In the genomic region with DNA sequence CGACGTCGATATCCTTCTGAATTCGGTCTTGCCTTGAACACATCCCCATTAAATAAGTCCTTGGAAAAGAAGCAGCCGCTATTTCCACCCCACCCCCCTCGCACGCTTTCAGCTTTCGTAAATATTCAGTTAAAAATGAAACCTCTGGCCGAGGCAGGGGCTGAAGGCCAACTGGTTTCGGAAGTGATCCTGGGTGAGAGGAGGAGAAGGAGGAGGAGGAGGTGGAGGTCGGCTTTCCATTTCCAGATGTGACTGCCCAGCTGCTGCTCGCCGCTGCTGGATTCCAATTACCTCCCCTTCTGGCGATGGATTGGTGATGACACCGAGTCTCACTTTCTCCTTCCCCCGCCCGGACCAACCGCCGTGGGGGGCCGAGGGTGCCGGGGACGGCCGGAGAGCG, we compare ENCODE assay signal across 8 cellular contexts.
DNase-seq lines count a peak whose midpoint lies in the region; ATAC-seq and TF ChIP-seq lines count a peak whose summit lies in the region.
"Not testable (repeated sequence)": the region's sequence is repeated elsewhere in the genome, so short reads cannot be mapped to it uniquely, and the experiment has no call there.

No MANE protein-coding gene starts in this region.

- H3K4me1 Mint-ChIP-seq in CD4-positive, alpha-beta memory T cell; activated naive CD4-positive, alpha-beta T cell treated with anti-CD3 and anti-CD28 coated beads for 36 hours (ENCODE audit: low read depth); effector memory CD8-positive, alpha-beta T cell (ENCODE audit: low read depth in 2 of 2); stimulated activated naive CD8-positive, alpha-beta T cell treated with anti-CD3 and anti-CD28 coated beads, Interleukin-15, amount 100 ng/mL, for 72 hours: not testable (repeated sequence)

- H3K9me3 Mint-ChIP-seq in CD4-positive, alpha-beta memory T cell; activated naive CD4-positive, alpha-beta T cell treated with anti-CD3 and anti-CD28 coated beads for 36 hours; effector memory CD8-positive, alpha-beta T cell; stimulated activated naive CD8-positive, alpha-beta T cell treated with anti-CD3 and anti-CD28 coated beads, Interleukin-15, amount 100 ng/mL, for 72 hours: not testable (repeated sequence)

- ATAC-seq in IMR-90 (ENCODE audit: low read depth), result peak; percentile 35
- peak; percentile 26 for ATAC-seq in effector memory CD8-positive, alpha-beta T cell (replicated peaks)
- ATAC-seq in stimulated activated naive CD8-positive, alpha-beta T cell treated with anti-CD3 and anti-CD28 coated beads, Interleukin-15, amount 100 ng/mL, for 72 hours, result not testable (repeated sequence)

- H3K36me3 Mint-ChIP-seq in CD4-positive, alpha-beta memory T cell; activated naive CD4-positive, alpha-beta T cell treated with anti-CD3 and anti-CD28 coated beads for 36 hours (ENCODE audit: low read depth): not testable (repeated sequence)
- peaks cover 13% of the 10 kb centered on the region for H3K36me3 Mint-ChIP-seq in effector memory CD8-positive, alpha-beta T cell (ENCODE audit: insufficient read depth)

- no CpG with 5 or more reads among the region's 24 CpGs for WGBS in IMR-90 (ENCODE audit: extremely low coverage in 2 of 2, insufficient read length in 1 of 2), 2 experiments

- not testable (repeated sequence) for H3K79me2 ChIP-seq in neural cell (replicated peaks; ENCODE audit: insufficient read depth, low read length)

- POLR2A ChIA-PET in CD4-positive, alpha-beta memory T cell (lab: Charles Lee; ENCODE audit: partially characterized antibody); IMR-90 (lab: Charles Lee; ENCODE audit: unreplicated experiment): not testable (repeated sequence)

- not testable (repeated sequence) for H3K4ac ChIP-seq in IMR-90 (ENCODE audit: low read depth, low read length)

- H3K79me1 ChIP-seq in IMR-90 (ENCODE audit: low read depth in 1 of 2, low read length in 2 of 2), result not testable (repeated sequence)

- H3K9me3 ChIP-seq in CD4-positive, alpha-beta memory T cell (ENCODE audit: control insufficient read depth in 1 of 2, low read length in 2 of 2); IMR-90 (ENCODE audit: control insufficient read depth, insufficient read depth, low read length); iPS-20b (ENCODE audit: insufficient read depth, low read depth, low read length); neural cell (ENCODE audit: low read length): not testable (repeated sequence)

- not testable (repeated sequence) for H3K9me2 ChIP-seq in neural cell (ENCODE audit: insufficient read depth, low read length)

- peak overlapping the region in 1 of 2 donors; percentile 43 for H3K4me3 ChIP-seq in CD4-positive, alpha-beta memory T cell (ENCODE audit: low read length in 2 of 2)
- H3K4me3 ChIP-seq in IMR-90 (ENCODE audit: insufficient read depth, low read depth, low read length) (peak overlapping the region; percentile 45), iPS-20b (ENCODE audit: low read length) (peak overlapping the region; percentile 65; the same call in 1 of the 2 replicates), neural cell (ENCODE audit: low read length) (peak overlapping the region; percentile 48)

- H2BK5ac ChIP-seq in IMR-90 (ENCODE audit: low read depth, low read length, poor library complexity, severe bottlenecking), result not testable (repeated sequence)

- H4K8ac ChIP-seq in IMR-90 (ENCODE audit: low read depth in 2 of 2, low read length in 2 of 2), result not testable (repeated sequence)

- H3K27me3 ChIP-seq in CD4-positive, alpha-beta memory T cell (ENCODE audit: insufficient read depth, low read length); IMR-90 (ENCODE audit: control insufficient read depth, insufficient read depth, low read length); iPS-20b (ENCODE audit: insufficient read depth, low read length); neural cell (ENCODE audit: insufficient read depth, low read depth, low read length): not testable (repeated sequence)

- TF ChIP-seq RAD21 in IMR-90 (IDR thresholded peaks at IDR 0.05; ENCODE audit: low read length); neural cell (conservative IDR thresholded peaks at IDR 0.05): not testable (repeated sequence)

- not testable (repeated sequence) for H3K18ac ChIP-seq in IMR-90 (ENCODE audit: low read depth, low read length)

- DNase-seq in CD4-positive, alpha-beta memory T cell, result peak in 3 of 5 donors; percentile 16 to 37 (median 32)
- DNase-seq in IMR-90 (peak; percentile 7), SW480 (ENCODE audit: low spot score) (peak; percentile 44)
- DNase-seq in activated naive CD4-positive, alpha-beta T cell treated with anti-CD3 and anti-CD28 coated beads for 36 hours, result peak; percentile 3
- peak in 2 of 3 experiments; percentile 3 to 4 for DNase-seq in effector memory CD8-positive, alpha-beta T cell
- DNase-seq in stimulated activated naive CD8-positive, alpha-beta T cell treated with anti-CD3 and anti-CD28 coated beads, Interleukin-15, amount 100 ng/mL, for 72 hours, result peak; percentile 9 to 25

- not testable (repeated sequence) for H3K27me3 Mint-ChIP-seq in CD4-positive, alpha-beta memory T cell; activated naive CD4-positive, alpha-beta T cell treated with anti-CD3 and anti-CD28 coated beads for 36 hours (ENCODE audit: low read depth); effector memory CD8-positive, alpha-beta T cell; stimulated activated naive CD8-positive, alpha-beta T cell treated with anti-CD3 and anti-CD28 coated beads, Interleukin-15, amount 100 ng/mL, for 72 hours

- peak overlapping the region; percentile 59; the same call in 1 of the 2 replicates for H3K23ac ChIP-seq in IMR-90 (ENCODE audit: low read depth, low read length)

- not testable (repeated sequence) for H4K20me1 ChIP-seq in IMR-90 (ENCODE audit: insufficient read depth, low read length); neural cell (ENCODE audit: insufficient read depth)

- not testable (repeated sequence) for H4K91ac ChIP-seq in IMR-90 (ENCODE audit: insufficient read depth, low read depth, low read length)

- H3K9ac ChIP-seq in IMR-90 (ENCODE audit: low read depth, low read length), result peak overlapping the region; percentile 57
- H3K9ac ChIP-seq in iPS-20b (ENCODE audit: low read depth, low read length); neural cell (ENCODE audit: low read length): not testable (repeated sequence)

- peak overlapping the region; percentile 68 to 98 (median 96) for H3K27ac Mint-ChIP-seq in CD4-positive, alpha-beta memory T cell
- peak overlapping the region; percentile 86 for H3K27ac Mint-ChIP-seq in activated naive CD4-positive, alpha-beta T cell treated with anti-CD3 and anti-CD28 coated beads for 36 hours
- H3K27ac Mint-ChIP-seq in effector memory CD8-positive, alpha-beta T cell, result peak overlapping the region; percentile 77 to 96
- peak overlapping the region; percentile 72 to 96 for H3K27ac Mint-ChIP-seq in stimulated activated naive CD8-positive, alpha-beta T cell treated with anti-CD3 and anti-CD28 coated beads, Interleukin-15, amount 100 ng/mL, for 72 hours

- H3K56ac ChIP-seq in IMR-90 (ENCODE audit: extremely low read depth, insufficient read depth, low read length), result not testable (repeated sequence)

- TF ChIP-seq CTCF in IMR-90 (conservative IDR thresholded peaks at IDR 0.05; ENCODE audit: low read depth, low read length); neural cell (IDR thresholded peaks at IDR 0.05; ENCODE audit: poor library complexity, severe bottlenecking): not testable (repeated sequence)

- H2BK15ac ChIP-seq in IMR-90 (ENCODE audit: low read depth, low read length), result not testable (repeated sequence)

- not testable (repeated sequence) for H2AK9ac ChIP-seq in IMR-90 (replicated peaks; ENCODE audit: low read depth, low read length, poor library complexity)

- H3K27ac ChIP-seq in CD4-positive, alpha-beta memory T cell (ENCODE audit: low read depth, low read length), result peak overlapping the region; percentile 74
- H3K27ac ChIP-seq in IMR-90 (ENCODE audit: insufficient read depth, low read length), result peak overlapping the region; percentile 68
- H3K27ac ChIP-seq in iPS-20b (ENCODE audit: low read length); neural cell (ENCODE audit: low read length): not testable (repeated sequence)

- not testable (repeated sequence) for H2BK20ac ChIP-seq in IMR-90 (ENCODE audit: low read depth, low read length)

- peak overlapping the region; percentile 70 to 92 (median 84) for H3K4me3 Mint-ChIP-seq in CD4-positive, alpha-beta memory T cell
- peak overlapping the region; percentile 79 for H3K4me3 Mint-ChIP-seq in activated naive CD4-positive, alpha-beta T cell treated with anti-CD3 and anti-CD28 coated beads for 36 hours
- H3K4me3 Mint-ChIP-seq in effector memory CD8-positive, alpha-beta T cell, result peak overlapping the region; percentile 72 to 85
- peak overlapping the region; percentile 75 to 91 for H3K4me3 Mint-ChIP-seq in stimulated activated naive CD8-positive, alpha-beta T cell treated with anti-CD3 and anti-CD28 coated beads, Interleukin-15, amount 100 ng/mL, for 72 hours

- not testable (repeated sequence) for H3K14ac ChIP-seq in IMR-90 (replicated peaks; ENCODE audit: low read depth, low read length)

- H3K36me3 ChIP-seq in CD4-positive, alpha-beta memory T cell (ENCODE audit: insufficient read depth, low read length); IMR-90 (ENCODE audit: control insufficient read depth, insufficient read depth, low read length); iPS-20b (ENCODE audit: insufficient read depth, low read depth, low read length); neural cell (ENCODE audit: insufficient read depth, low read length): not testable (repeated sequence)

- not testable (repeated sequence) for H3F3A ChIP-seq in neural cell (ENCODE audit: insufficient read depth, low read length, poor library complexity, severe bottlenecking)

- not testable (repeated sequence) for H3K9me1 ChIP-seq in IMR-90 (ENCODE audit: insufficient read depth, low read length)

- 0 out of 2 replicates have a peak overlapping the region, but pooled peaks have one; percentile 10 for H3K4me2 ChIP-seq in IMR-90 (ENCODE audit: low read depth, low read length)
- H3K4me2 ChIP-seq in neural cell (ENCODE audit: low read length), result not testable (repeated sequence)

- not testable (repeated sequence) for H3K4me1 ChIP-seq in CD4-positive, alpha-beta memory T cell (ENCODE audit: insufficient read depth, low read length); IMR-90 (ENCODE audit: control insufficient read depth, insufficient read depth, low read length); iPS-20b (ENCODE audit: insufficient read depth, low read length)

- not testable (repeated sequence) for H2AK5ac ChIP-seq in IMR-90 (ENCODE audit: low read depth, low read length)

- CTCF ChIA-PET in CD4-positive, alpha-beta memory T cell (lab: Charles Lee; ENCODE audit: partially characterized antibody); IMR-90 (lab: Yijun Ruan, JAX); activated naive CD4-positive, alpha-beta T cell treated with anti-CD3 and anti-CD28 coated beads for 36 hours (lab: Charles Lee): not testable (repeated sequence)

- H2BK120ac ChIP-seq in IMR-90 (ENCODE audit: low read depth, low read length), result peak overlapping the region; percentile 54; the same call in 1 of the 2 replicates

- TF ChIP-seq EP300 in neural cell (conservative IDR thresholded peaks at IDR 0.05; ENCODE audit: poor library complexity, severe bottlenecking), result not testable (repeated sequence)

- TF ChIP-seq POLR2A in IMR-90 (IDR thresholded peaks at IDR 0.05; ENCODE audit: low read depth, low read length), result not testable (repeated sequence)

- BruUV-seq in IMR-90 (replicated peaks; lab: Mats Ljungman, UMichigan), result not testable (repeated sequence)

- not testable (repeated sequence) for H2AFZ ChIP-seq in IMR-90 (replicated peaks; ENCODE audit: low read length, poor library complexity); neural cell (ENCODE audit: low read depth, low read length)

- not testable (repeated sequence) for H4K5ac ChIP-seq in IMR-90 (ENCODE audit: low read depth, low read length)

- in situ Hi-C loops in IMR-90 (cut with MboI; ENCODE audit: low sequenced_read_pairs), result not testable (repeated sequence)

- intact Hi-C loops in CD4-positive, alpha-beta memory T cell (cut with micrococcal nuclease); IMR-90 (cut with micrococcal nuclease); activated naive CD4-positive, alpha-beta T cell treated with anti-CD3 and anti-CD28 coated beads for 36 hours (cut with micrococcal nuclease): not testable (repeated sequence)

- dilution Hi-C loops in IMR-90 (cut with HindIII; ENCODE audit: low sequenced_read_pairs, unreplicated experiment), result not testable (repeated sequence)
